Comparison of ENCODE assay signal across 2 cellular contexts in the genomic region with DNA sequence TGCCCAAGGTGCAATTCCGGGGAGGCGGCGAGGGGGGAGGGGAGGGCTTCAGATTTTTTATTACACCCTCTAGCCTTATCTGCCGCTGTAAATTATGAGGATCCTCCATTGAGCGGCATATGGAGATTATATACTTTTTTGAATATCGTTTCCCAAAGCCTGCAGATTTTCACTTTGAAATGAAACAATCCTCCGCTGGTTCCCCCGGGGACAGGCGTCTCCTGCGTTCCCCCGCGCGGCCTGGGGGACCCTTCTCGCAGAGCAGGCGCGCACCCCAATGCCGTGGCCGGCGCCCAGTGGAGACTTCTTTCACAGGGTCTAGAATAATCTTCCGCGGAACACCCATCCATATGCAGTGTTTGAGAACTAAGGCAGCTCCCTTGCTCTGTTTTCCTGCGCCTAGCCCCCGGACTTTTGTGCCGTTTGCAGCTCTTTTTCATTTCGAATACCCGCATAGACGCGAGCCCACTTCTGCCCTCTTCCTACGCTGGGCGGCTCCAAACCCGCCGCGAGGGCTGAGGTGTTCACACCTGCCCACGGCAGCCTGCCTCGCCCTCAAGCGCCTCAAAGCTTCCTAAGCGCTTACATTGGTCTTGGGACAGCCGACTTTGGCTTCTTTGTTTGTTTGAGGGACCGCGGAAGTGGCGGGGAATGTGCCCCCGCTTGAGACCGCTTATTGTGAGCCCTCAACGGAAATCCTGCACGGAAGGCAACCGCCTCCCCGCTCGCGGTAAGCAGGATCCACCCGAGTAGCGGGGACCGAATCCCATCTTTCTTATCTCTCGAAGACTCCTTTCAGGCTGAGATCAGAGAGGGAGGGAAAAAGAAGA.
A peak's percentile ranks its signal among the peaks of the same experiment; 100 is the strongest.
TF ChIP-seq lines count a peak whose summit lies in the region.

No MANE protein-coding gene starts in this region.

TF ChIP-seq in GM23338, 12 proteins besides CTCF, POLR2A, EP300 and RAD21:
- TF ChIP-seq, protein P1, sequence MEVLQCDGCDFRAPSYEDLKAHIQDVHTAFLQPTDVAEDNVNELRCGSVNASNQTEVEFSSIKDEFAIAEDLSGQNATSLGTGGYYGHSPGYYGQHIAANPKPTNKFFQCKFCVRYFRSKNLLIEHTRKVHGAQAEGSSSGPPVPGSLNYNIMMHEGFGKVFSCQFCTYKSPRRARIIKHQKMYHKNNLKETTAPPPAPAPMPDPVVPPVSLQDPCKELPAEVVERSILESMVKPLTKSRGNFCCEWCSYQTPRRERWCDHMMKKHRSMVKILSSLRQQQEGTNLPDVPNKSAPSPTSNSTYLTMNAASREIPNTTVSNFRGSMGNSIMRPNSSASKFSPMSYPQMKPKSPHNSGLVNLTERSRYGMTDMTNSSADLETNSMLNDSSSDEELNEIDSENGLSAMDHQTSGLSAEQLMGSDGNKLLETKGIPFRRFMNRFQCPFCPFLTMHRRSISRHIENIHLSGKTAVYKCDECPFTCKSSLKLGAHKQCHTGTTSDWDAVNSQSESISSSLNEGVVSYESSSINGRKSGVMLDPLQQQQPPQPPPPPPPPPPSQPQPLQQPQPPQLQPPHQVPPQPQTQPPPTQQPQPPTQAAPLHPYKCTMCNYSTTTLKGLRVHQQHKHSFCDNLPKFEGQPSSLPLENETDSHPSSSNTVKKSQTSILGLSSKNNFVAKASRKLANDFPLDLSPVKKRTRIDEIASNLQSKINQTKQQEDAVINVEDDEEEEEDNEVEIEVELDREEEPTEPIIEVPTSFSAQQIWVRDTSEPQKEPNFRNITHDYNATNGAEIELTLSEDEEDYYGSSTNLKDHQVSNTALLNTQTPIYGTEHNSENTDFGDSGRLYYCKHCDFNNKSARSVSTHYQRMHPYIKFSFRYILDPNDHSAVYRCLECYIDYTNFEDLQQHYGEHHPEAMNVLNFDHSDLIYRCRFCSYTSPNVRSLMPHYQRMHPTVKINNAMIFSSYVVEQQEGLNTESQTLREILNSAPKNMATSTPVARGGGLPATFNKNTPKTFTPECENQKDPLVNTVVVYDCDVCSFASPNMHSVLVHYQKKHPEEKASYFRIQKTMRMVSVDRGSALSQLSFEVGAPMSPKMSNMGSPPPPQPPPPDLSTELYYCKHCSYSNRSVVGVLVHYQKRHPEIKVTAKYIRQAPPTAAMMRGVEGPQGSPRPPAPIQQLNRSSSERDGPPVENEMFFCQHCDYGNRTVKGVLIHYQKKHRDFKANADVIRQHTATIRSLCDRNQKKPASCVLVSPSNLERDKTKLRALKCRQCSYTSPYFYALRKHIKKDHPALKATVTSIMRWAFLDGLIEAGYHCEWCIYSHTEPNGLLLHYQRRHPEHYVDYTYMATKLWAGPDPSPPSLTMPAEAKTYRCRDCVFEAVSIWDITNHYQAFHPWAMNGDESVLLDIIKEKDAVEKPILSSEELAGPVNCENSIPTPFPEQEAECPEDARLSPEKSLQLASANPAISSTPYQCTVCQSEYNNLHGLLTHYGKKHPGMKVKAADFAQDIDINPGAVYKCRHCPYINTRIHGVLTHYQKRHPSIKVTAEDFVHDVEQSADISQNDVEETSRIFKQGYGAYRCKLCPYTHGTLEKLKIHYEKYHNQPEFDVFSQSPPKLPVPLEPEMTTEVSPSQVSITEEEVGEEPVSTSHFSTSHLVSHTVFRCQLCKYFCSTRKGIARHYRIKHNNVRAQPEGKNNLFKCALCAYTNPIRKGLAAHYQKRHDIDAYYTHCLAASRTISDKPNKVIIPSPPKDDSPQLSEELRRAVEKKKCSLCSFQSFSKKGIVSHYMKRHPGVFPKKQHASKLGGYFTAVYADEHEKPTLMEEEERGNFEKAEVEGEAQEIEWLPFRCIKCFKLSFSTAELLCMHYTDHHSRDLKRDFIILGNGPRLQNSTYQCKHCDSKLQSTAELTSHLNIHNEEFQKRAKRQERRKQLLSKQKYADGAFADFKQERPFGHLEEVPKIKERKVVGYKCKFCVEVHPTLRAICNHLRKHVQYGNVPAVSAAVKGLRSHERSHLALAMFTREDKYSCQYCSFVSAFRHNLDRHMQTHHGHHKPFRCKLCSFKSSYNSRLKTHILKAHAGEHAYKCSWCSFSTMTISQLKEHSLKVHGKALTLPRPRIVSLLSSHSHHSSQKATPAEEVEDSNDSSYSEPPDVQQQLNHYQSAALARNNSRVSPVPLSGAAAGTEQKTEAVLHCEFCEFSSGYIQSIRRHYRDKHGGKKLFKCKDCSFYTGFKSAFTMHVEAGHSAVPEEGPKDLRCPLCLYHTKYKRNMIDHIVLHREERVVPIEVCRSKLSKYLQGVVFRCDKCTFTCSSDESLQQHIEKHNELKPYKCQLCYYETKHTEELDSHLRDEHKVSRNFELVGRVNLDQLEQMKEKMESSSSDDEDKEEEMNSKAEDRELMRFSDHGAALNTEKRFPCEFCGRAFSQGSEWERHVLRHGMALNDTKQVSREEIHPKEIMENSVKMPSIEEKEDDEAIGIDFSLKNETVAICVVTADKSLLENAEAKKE (CRISPR knock-in tag; IDR thresholded peaks at IDR 0.05): no peak
- TF ChIP-seq STAT1 (IDR thresholded peaks at IDR 0.05; ENCODE audit: unreplicated experiment): no peak
- no peak for TF ChIP-seq ZNF331 (CRISPR knock-in tag; IDR thresholded peaks at IDR 0.05; ENCODE audit: low read depth)
- no peak for TF ChIP-seq JUNB (IDR thresholded peaks at IDR 0.05; ENCODE audit: unreplicated experiment)
- no peak for TF ChIP-seq ZNF114 (CRISPR knock-in tag; IDR thresholded peaks at IDR 0.05)
- peak; percentile 89 for TF ChIP-seq EZH2 (IDR thresholded peaks at IDR 0.05; ENCODE audit: low read depth, unreplicated experiment)
- TF ChIP-seq EZH2phosphoT487 (IDR thresholded peaks at IDR 0.05; ENCODE audit: unreplicated experiment): peak; percentile 72

TF ChIP-seq in SK-N-SH, 30 proteins besides CTCF, POLR2A, EP300 and RAD21 (continued from another document):
- TF ChIP-seq, protein P2, sequence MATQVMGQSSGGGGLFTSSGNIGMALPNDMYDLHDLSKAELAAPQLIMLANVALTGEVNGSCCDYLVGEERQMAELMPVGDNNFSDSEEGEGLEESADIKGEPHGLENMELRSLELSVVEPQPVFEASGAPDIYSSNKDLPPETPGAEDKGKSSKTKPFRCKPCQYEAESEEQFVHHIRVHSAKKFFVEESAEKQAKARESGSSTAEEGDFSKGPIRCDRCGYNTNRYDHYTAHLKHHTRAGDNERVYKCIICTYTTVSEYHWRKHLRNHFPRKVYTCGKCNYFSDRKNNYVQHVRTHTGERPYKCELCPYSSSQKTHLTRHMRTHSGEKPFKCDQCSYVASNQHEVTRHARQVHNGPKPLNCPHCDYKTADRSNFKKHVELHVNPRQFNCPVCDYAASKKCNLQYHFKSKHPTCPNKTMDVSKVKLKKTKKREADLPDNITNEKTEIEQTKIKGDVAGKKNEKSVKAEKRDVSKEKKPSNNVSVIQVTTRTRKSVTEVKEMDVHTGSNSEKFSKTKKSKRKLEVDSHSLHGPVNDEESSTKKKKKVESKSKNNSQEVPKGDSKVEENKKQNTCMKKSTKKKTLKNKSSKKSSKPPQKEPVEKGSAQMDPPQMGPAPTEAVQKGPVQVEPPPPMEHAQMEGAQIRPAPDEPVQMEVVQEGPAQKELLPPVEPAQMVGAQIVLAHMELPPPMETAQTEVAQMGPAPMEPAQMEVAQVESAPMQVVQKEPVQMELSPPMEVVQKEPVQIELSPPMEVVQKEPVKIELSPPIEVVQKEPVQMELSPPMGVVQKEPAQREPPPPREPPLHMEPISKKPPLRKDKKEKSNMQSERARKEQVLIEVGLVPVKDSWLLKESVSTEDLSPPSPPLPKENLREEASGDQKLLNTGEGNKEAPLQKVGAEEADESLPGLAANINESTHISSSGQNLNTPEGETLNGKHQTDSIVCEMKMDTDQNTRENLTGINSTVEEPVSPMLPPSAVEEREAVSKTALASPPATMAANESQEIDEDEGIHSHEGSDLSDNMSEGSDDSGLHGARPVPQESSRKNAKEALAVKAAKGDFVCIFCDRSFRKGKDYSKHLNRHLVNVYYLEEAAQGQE (IDR thresholded peaks at IDR 0.05; ENCODE audit: low read depth, low read length): no peak
